ENCODE assay signal across 12 cellular contexts in genomic region chr3:174438501-174439156, GRCh38.
A peak's percentile ranks its signal among the peaks of the same experiment; 100 is the strongest.
DNase-seq lines count a peak whose midpoint lies in the region; ATAC-seq, FAIRE-seq and TF ChIP-seq lines count a peak whose summit lies in the region.
"Had no signal": no experiment of that assay in that cellular context is flagged by ENCODE, and none has a peak within 500 bp of the region (broad histone marks: within the 10 kb centered on the region; RNA-seq: fewer than 3 reads in every experiment).

No MANE protein-coding gene starts in this region.

- H3K27ac ChIP-seq in right atrium auricular region = peak overlapping the region; percentile 95 to 97

- intact Hi-C loops in Right ventricle myocardium superior (cut with DNase I) = no loop called here

- H3K4me1 Mint-ChIP-seq in nephron = peaks cover 22% of the 10 kb centered on the region

- no peaks in the 10 kb centered on the region for H3K9me3 Mint-ChIP-seq in nephron
- H3K9me3 Mint-ChIP-seq: activated naive CD8-positive, alpha-beta T cell treated with anti-CD3 and anti-CD28 coated beads, Interleukin-2, amount 10 ng/mL, durations not matched to agents 7 days and 5 days had no signal

- H3K27ac Mint-ChIP-seq in nephron = peak overlapping the region; percentile 75 to 98 (median 94)
- H3K27ac Mint-ChIP-seq: activated CD4-positive, alpha-beta T cell treated with anti-CD3 and anti-CD28 coated beads for 36 hours; activated naive CD8-positive, alpha-beta T cell treated with anti-CD3 and anti-CD28 coated beads, Interleukin-2, amount 10 ng/mL, durations not matched to agents 7 days and 5 days; CD14-positive monocyte had no signal

- peak; percentile 54 for FAIRE-seq in endometrium (lab: Jason Lieb, UNC)

- peak overlapping the region; percentile 6 to 54 (median 24) for H3K4me3 Mint-ChIP-seq in nephron
- H3K4me3 Mint-ChIP-seq: activated CD4-positive, alpha-beta T cell treated with anti-CD3 and anti-CD28 coated beads for 36 hours; activated naive CD8-positive, alpha-beta T cell treated with anti-CD3 and anti-CD28 coated beads, Interleukin-2, amount 10 ng/mL, durations not matched to agents 7 days and 5 days had no signal

- H3K9me3 ChIP-seq in right atrium auricular region = no peaks in the 10 kb centered on the region

- no peaks in the 10 kb centered on the region for H3K27me3 Mint-ChIP-seq in nephron (ENCODE audit: low read depth)

- no peaks in the 10 kb centered on the region for H3K36me3 ChIP-seq in right atrium auricular region

- H3K4me3 ChIP-seq in right atrium auricular region = peak overlapping the region in 1 of 2 donors; percentile 80

- H3K36me3 Mint-ChIP-seq in nephron (ENCODE audit: low read depth) = no peaks in the 10 kb centered on the region
- H3K36me3 Mint-ChIP-seq: activated naive CD8-positive, alpha-beta T cell treated with anti-CD3 and anti-CD28 coated beads, Interleukin-2, amount 10 ng/mL, durations not matched to agents 7 days and 5 days had no signal

- peaks cover 0 to 14% of the 10 kb centered on the region in 2 donors for H3K4me1 ChIP-seq in right atrium auricular region

- no peaks in the 10 kb centered on the region for H3K27me3 ChIP-seq in right atrium auricular region

- ATAC-seq in Right ventricle myocardium superior (ENCODE audit: poor library complexity) (no peak), GM18502 (IDR thresholded peaks at IDR 0.05; ENCODE audit: poor library complexity, unreplicated experiment) (no peak), HG02870 (IDR thresholded peaks at IDR 0.05; ENCODE audit: unreplicated experiment) (no peak)
- ATAC-seq: activated CD4-positive, alpha-beta T cell treated with anti-CD3 and anti-CD28 coated beads for 36 hours had no signal

- TF ChIP-seq CTCF in right atrium auricular region (IDR thresholded peaks at IDR 0.05) = no peak
- TF ChIP-seq CTCF in nephron (IDR thresholded peaks at IDR 0.05; ENCODE audit: unreplicated experiment in 3 of 3) = no peak

- no peak for DNase-seq in right atrium auricular region (ENCODE audit: low spot score)
- no peak for DNase-seq in Right ventricle myocardium superior
- DNase-seq in NCI-H510A (lab: John Stamatoyannopoulos, UW) = no peak
- no peak for DNase-seq in HK-2 (ENCODE audit: unreplicated experiment)
- DNase-seq: activated CD4-positive, alpha-beta T cell treated with anti-CD3 and anti-CD28 coated beads for 36 hours; activated naive CD8-positive, alpha-beta T cell treated with anti-CD3 and anti-CD28 coated beads, Interleukin-2, amount 10 ng/mL, durations not matched to agents 7 days and 5 days; NCI-H1417 treated with DMSO at 0.1 percent for 48 hours had no signal
